In the genomic region with DNA sequence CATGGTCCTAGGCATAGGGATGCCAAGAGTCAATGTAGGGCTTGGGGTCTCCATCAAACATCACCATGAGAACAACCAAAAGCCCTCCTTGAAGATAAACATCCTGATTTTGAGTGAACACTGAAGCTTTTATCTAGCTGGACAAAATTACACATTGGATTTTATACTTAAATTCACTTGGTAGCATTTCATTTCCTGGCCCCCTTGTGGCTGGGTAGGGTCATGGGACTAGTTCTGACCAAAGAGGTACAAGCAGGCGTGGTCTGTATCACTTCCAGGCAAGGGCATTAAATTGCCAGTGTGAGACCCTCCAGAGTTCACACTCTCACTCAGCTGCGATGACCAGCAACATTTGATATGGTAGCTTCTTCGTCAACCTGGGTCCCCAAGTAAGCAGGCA, we compare ENCODE assay signal across 10 cellular contexts.
DNase-seq lines count a peak whose midpoint lies in the region; ATAC-seq and TF ChIP-seq lines count a peak whose summit lies in the region.
"Had no signal": no experiment of that assay in that cellular context is flagged by ENCODE, and none has a peak within 500 bp of the region (broad histone marks: within the 10 kb centered on the region; RNA-seq: fewer than 3 reads in every experiment).

No MANE protein-coding gene starts in this region.

- H3K27ac ChIP-seq in psoas muscle = no peak overlapping the region
- H3K27ac ChIP-seq: body of pancreas had no signal

- intact Hi-C loops in psoas muscle (cut with DNase I) (no loop called here), Right ventricle myocardium superior (cut with DNase I) (no loop called here)

- H3K4me3 ChIP-seq in cardiac fibroblast (replicated peaks in 1 of 2; ENCODE audit: low read depth in 2 of 2, low read length in 2 of 2) (no peak overlapping the region), psoas muscle (no peak overlapping the region)
- H3K4me3 ChIP-seq: body of pancreas had no signal

- 76 to 89% (median 81%) methylated on average over 3 of the region's 3 CpGs for WGBS in psoas muscle, 3 donors

- no peaks in the 10 kb centered on the region for H3K36me3 ChIP-seq in psoas muscle (ENCODE audit: insufficient read depth in 1 of 2, low read depth in 1 of 2)

- DNase-seq in DMS 273 (lab: John Stamatoyannopoulos, UW; ENCODE audit: unreplicated experiment) (peak; percentile 38), DMS 273 treated with DMSO at 0.1 percent for 48 hours (lab: John Stamatoyannopoulos, UW) (no peak), HuH-7 (ENCODE audit: low spot score) (peak; percentile 40), cardiac fibroblast (ENCODE audit: low read depth in 2 of 2) (peak in 1 of 2 donors; percentile 51), psoas muscle (no peak), Right ventricle myocardium superior (no peak)
- DNase-seq in stimulated activated CD4-positive, alpha-beta T cell treated with anti-CD3 and anti-CD28 coated beads, Interleukin-4, amount 100 ng/mL, for 1 hour = no peak
- DNase-seq: 8988T, body of pancreas had no signal

- peak in 2 of 4 donors; percentile 68 to 72 for ATAC-seq in psoas muscle
- ATAC-seq in HG03439 (IDR thresholded peaks at IDR 0.05; ENCODE audit: unreplicated experiment) = no peak
- ATAC-seq in Right ventricle myocardium superior (ENCODE audit: poor library complexity) = no peak
- ATAC-seq: body of pancreas had no signal

- no peaks in the 10 kb centered on the region for H3K9me3 ChIP-seq in psoas muscle
- H3K9me3 ChIP-seq: body of pancreas had no signal

- H3K27me3 ChIP-seq in psoas muscle (ENCODE audit: insufficient read depth in 3 of 3, low read length in 2 of 3) = no peaks in the 10 kb centered on the region
- H3K27me3 ChIP-seq: body of pancreas had no signal

- TF ChIP-seq CTCF in cardiac fibroblast (IDR thresholded peaks at IDR 0.05; ENCODE audit: low read depth, low read length) = peak; percentile 40
- peak; percentile 52 for TF ChIP-seq CTCF in psoas muscle (IDR thresholded peaks at IDR 0.05)

- H3K4me1 ChIP-seq in psoas muscle = no peaks in the 10 kb centered on the region
- H3K4me1 ChIP-seq: body of pancreas had no signal

Comparison
In these comparisons a context has a peak if more than half of its experiments do, and no peak if none do; other contexts are left out.
1. DNase-seq: peak in DMS 273 (single experiment) and HuH-7 (single experiment); none in DMS 273 treated with DMSO at 0.1 percent for 48 hours (single experiment), psoas muscle (0 of 2), stimulated activated CD4-positive, alpha-beta T cell treated with anti-CD3 and anti-CD28 coated beads, Interleukin-4, amount 100 ng/mL, for 1 hour (single experiment) and Right ventricle myocardium superior (single experiment).